Comparison of ENCODE assay signal across 12 cellular contexts in the genomic region with DNA sequence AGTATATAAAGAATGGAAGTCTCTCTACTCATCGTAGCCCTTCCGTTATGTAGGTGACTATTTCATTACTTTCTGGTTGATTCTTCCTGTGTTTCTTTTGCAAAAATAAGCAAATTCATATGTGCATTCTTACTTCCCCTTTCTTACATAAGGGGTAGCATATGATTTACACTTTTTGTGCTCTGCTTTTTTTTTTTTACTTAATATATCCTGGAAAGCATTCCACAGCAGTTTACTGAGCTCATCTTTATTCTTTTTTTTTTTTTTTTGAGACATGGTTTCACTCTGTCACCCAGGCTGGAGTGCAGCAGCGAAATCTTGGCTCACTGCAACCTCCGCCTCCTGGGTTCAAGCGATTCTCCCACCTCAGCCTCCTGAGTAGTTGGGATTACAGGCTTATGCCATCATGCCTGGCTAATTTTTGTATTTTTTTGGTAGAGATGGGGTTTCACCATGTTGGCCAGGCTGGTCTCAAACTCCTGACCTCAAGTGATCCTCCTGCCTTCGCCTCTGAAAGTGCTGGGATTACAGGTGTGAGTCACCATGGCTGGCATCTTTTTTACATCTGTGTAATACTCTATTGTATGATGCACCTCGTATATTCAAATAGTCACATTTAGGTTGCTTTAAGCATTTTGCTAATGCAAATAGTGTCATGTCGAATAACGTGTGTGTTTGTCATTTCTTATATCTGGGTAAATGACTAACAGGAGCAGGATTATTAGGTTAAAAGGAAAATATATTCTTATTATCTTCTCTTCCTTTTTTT.
DNase-seq lines count a peak whose midpoint lies in the region; ATAC-seq and TF ChIP-seq lines count a peak whose summit lies in the region.
"Had no signal": no experiment of that assay in that cellular context is flagged by ENCODE, and none has a peak within 500 bp of the region (broad histone marks: within the 10 kb centered on the region; RNA-seq: fewer than 3 reads in every experiment).

No MANE protein-coding gene starts in this region.

- TF ChIP-seq CTCF in GM06990 (IDR thresholded peaks at IDR 0.05; ENCODE audit: insufficient read depth, low read length, poor library complexity, severe bottlenecking) = no peak

- H3K27me3 ChIP-seq in GM06990 (replicated peaks; ENCODE audit: control insufficient read depth, insufficient read depth, low read length) = no peaks in the 10 kb centered on the region
- H3K27me3 ChIP-seq: ovary had no signal

- H3K36me3 ChIP-seq in GM06990 (ENCODE audit: control insufficient read depth, insufficient read depth, low read length) = no peaks in the 10 kb centered on the region; the same call in none of the 2 replicates
- H3K36me3 ChIP-seq: ovary had no signal

- peak; percentile 47 for ATAC-seq in GM19395 (IDR thresholded peaks at IDR 0.05; ENCODE audit: unreplicated experiment)
- peak; percentile 29 for ATAC-seq in HG03045 (IDR thresholded peaks at IDR 0.05; ENCODE audit: unreplicated experiment)
- no peak for ATAC-seq in HG02884 (IDR thresholded peaks at IDR 0.05; ENCODE audit: unreplicated experiment)

- DNase-seq in GM06990 (ENCODE audit: extremely low read depth, insufficient read length) (peak; percentile 72), NOMO-1 treated with dmso at 0.1 percent for 144 hours (lab: John Stamatoyannopoulos, UW; ENCODE audit: unreplicated experiment) (peak; percentile 16), DMS 273 (lab: John Stamatoyannopoulos, UW; ENCODE audit: unreplicated experiment) (no peak), DMS114 treated with DMSO at 0.1 percent for 48 hours (lab: John Stamatoyannopoulos, UW; ENCODE audit: unreplicated experiment) (no peak), putamen (ENCODE audit: low spot score) (no peak)
- DNase-seq: CD4-positive, alpha-beta T cell; effector CD4-positive, alpha-beta T cell; NCI-H1417; ovary had no signal

- peak overlapping the region; percentile 38 for H3K4me3 ChIP-seq in GM06990 (replicated peaks; ENCODE audit: low read depth, low read length)
- H3K4me3 ChIP-seq: ovary had no signal

Comparison
In these comparisons a context has a peak if more than half of its experiments do, and no peak if none do; other contexts are left out.
1. DNase-seq: peak in GM06990 (single experiment) and NOMO-1 treated with dmso at 0.1 percent for 144 hours (single experiment); none in DMS 273 (single experiment), DMS114 treated with DMSO at 0.1 percent for 48 hours (single experiment) and putamen (single experiment).